1 cellular context compared by ENCODE assay signal in the genomic region with DNA sequence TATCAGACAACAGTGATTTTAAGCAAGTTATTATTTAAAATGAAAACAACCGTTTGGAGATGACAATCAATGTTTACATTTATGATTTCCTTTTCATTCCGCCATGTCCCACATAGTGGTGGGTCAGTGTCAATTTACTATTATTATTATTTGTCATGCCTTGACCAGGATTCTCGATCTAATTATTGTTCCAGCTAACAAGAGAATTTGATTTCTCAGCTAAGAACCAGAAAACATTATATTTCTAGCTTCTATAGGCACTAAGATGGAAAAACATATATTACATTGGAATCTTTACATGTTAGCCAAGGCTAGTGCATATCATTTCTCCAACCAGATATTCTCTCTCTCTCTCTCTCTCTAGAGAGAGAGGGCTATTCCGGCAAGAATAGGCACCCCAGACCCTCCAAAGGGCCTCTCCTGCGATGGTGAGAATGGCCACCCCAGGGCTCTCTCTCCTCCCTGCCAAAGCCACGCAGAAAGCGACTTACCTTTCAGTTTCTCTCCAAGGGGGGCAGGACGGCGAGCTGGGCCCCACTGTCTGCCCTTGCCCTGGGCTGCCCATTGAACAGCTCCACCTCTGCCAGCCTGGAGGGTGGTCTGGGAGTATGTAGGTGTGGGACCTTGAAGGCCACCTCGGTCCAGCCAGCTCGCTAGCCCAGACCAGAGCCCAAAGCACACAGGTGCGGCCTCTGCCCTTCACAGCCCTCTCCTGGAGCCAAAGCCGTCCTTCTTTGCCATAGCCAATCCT.
TF ChIP-seq lines count a peak whose summit lies in the region.

No MANE protein-coding gene starts in this region.

TF ChIP-seq in GM12878, 131 proteins besides CTCF, POLR2A, EP300 and RAD21:
- no peak for TF ChIP-seq KDM1A (IDR thresholded peaks at IDR 0.05; ENCODE audit: borderline replicate concordance)
- no peak for TF ChIP-seq MXI1 (IDR thresholded peaks at IDR 0.05; ENCODE audit: low read depth, low read length)
- TF ChIP-seq RFX5 (IDR thresholded peaks at IDR 0.05; ENCODE audit: low read depth, low read length), result no peak
TF ChIP-seq in GM12878: peak in this region for 0.
